In genomic region chr20:38840053-38840893, GRCh38 we compare ENCODE assay signal across 10 cellular contexts. TPM values are rescaled to one million over a fixed set of nuclear protein-coding genes. Genes with fewer than 3 reads are reported as not detected.
A peak's percentile ranks its signal among the peaks of the same experiment; 100 is the strongest.
DNase-seq lines count a peak whose midpoint lies in the region; ATAC-seq and TF ChIP-seq lines count a peak whose summit lies in the region.
"Had no signal": no experiment of that assay in that cellular context is flagged by ENCODE, and none has a peak within 500 bp of the region (broad histone marks: within the 10 kb centered on the region; RNA-seq: fewer than 3 reads in every experiment).

No MANE protein-coding gene starts in this region.

- H3K27me3 ChIP-seq in CD4-positive, alpha-beta memory T cell (ENCODE audit: insufficient read depth, low read length): no peaks in the 10 kb centered on the region
- H3K27me3 ChIP-seq in osteoblast (ENCODE audit: insufficient read depth, low read length) (peaks cover 8% of the 10 kb centered on the region), foreskin keratinocyte (no peaks in the 10 kb centered on the region), SK-N-SH (ENCODE audit: insufficient read depth) (peaks cover 10% of the 10 kb centered on the region; the same call in 1 of the 2 replicates)

- no peak overlapping the region for H3K9ac ChIP-seq in SK-N-SH

- H3K4me3 ChIP-seq in CD4-positive, alpha-beta memory T cell (ENCODE audit: low read length in 2 of 2): peak overlapping the region; percentile 22 to 26
- H3K4me3 ChIP-seq in osteoblast (ENCODE audit: insufficient read depth, low read length) (no peak overlapping the region), SK-N-SH (ENCODE audit: low read depth in 2 of 2, low read length in 1 of 2) (no peak overlapping the region)

- H3K79me2 ChIP-seq in osteoblast (ENCODE audit: insufficient read depth, low read length) (no peaks in the 10 kb centered on the region), SK-N-SH (ENCODE audit: insufficient read depth) (no peaks in the 10 kb centered on the region)

- H3K4me2 ChIP-seq in osteoblast (ENCODE audit: insufficient read depth, low read length) (no peak overlapping the region), SK-N-SH (no peak overlapping the region)

- peak in 3 of 5 donors; percentile 18 to 67 (median 28) for DNase-seq in CD4-positive, alpha-beta memory T cell
- DNase-seq in activated B cell treated with CpG ODN at 0.5 μM for 24 hours (no peak), osteoblast (ENCODE audit: insufficient read length, low spot score, missing footprints) (peak; percentile 81), foreskin keratinocyte (no peak), HFFc6 (no peak), SK-N-SH (no peak)
- DNase-seq: mesenchymal stem cell, NCI-H1930 had no signal

- CTCF ChIA-PET in CD4-positive, alpha-beta memory T cell (lab: Charles Lee; ENCODE audit: partially characterized antibody): interaction anchor here (0.8 to 4.1 kb wide), 14 partner anchors 9 to 209 kb away, joined by 3 to 36 read pairs (median 4); partner anchors contain the start of genes DHX35 and PPP1R16B
- CTCF ChIA-PET in activated B cell treated with CpG ODN at 0.5 μM for 24 hours (lab: Charles Lee): interaction anchor here (1.1 to 2.0 kb wide), 3 partner anchors 23 to 33 kb away, joined by 3 to 6 read pairs (median 3); no protein-coding TSS in a partner anchor
- CTCF ChIA-PET in SK-N-SH (lab: Yijun Ruan, JAX): interaction anchor here (1.2 to 1.6 kb wide), 4 partner anchors 13 to 24 kb away, joined by 3 to 5 read pairs (median 4); no protein-coding TSS in a partner anchor

- peak overlapping the region; percentile 96 to 100 (median 99) for H3K27ac Mint-ChIP-seq in CD4-positive, alpha-beta memory T cell
- H3K27ac Mint-ChIP-seq in activated B cell treated with CpG ODN at 0.5 μM for 24 hours: peak overlapping the region; percentile 97
- no peak overlapping the region for H3K27ac Mint-ChIP-seq in HFFc6

- TF ChIP-seq CTCF in activated B cell treated with CpG ODN at 0.5 μM for 24 hours (IDR thresholded peaks at IDR 0.05) (no peak), osteoblast (IDR thresholded peaks at IDR 0.05; ENCODE audit: extremely low read depth, low read depth, low read length) (no peak), foreskin keratinocyte (conservative IDR thresholded peaks at IDR 0.05) (no peak), HFFc6 (IDR thresholded peaks at IDR 0.05) (no peak), SK-N-SH (IDR thresholded peaks at IDR 0.05) (no peak)

- H3K9me3 Mint-ChIP-seq in CD4-positive, alpha-beta memory T cell: peaks cover 0 to 3% (median 0%) of the 10 kb centered on the region in 8 donors
- no peaks in the 10 kb centered on the region for H3K9me3 Mint-ChIP-seq in activated B cell treated with CpG ODN at 0.5 μM for 24 hours
- H3K9me3 Mint-ChIP-seq in HFFc6: no peaks in the 10 kb centered on the region

- ATAC-seq in activated B cell treated with CpG ODN at 0.5 μM for 24 hours (ENCODE audit: low read depth) (no peak), foreskin keratinocyte (no peak), HG03354 (IDR thresholded peaks at IDR 0.05; ENCODE audit: poor library complexity, severe bottlenecking, unreplicated experiment) (no peak)

- POLR2A ChIA-PET in CD4-positive, alpha-beta memory T cell (lab: Charles Lee; ENCODE audit: partially characterized antibody): interaction anchor here (1.0 to 11.7 kb wide), 11 partner anchors 8 to 122 kb away, joined by 3 to 196 read pairs (median 5); partner anchors contain the start of genes DHX35 and PPP1R16B
- POLR2A ChIA-PET in activated B cell treated with CpG ODN at 0.5 μM for 24 hours (lab: Charles Lee): interaction anchor here (1.0 to 9.4 kb wide), 7 partner anchors 9 to 52 kb away, joined by 3 to 140 read pairs (median 6); partner anchors contain the start of gene PPP1R16B
- POLR2A ChIA-PET in SK-N-SH (lab: Yijun Ruan, JAX): interaction anchor here (1.1 kb wide), 1 partner anchor 35 kb away, joined by 3 read pairs; no protein-coding TSS in a partner anchor

- H3K36me3 Mint-ChIP-seq in CD4-positive, alpha-beta memory T cell: peaks cover 25 to 45% of the 10 kb centered on the region in 2 donors
- H3K36me3 Mint-ChIP-seq in activated B cell treated with CpG ODN at 0.5 μM for 24 hours (ENCODE audit: low read depth) (peaks cover 50% of the 10 kb centered on the region), HFFc6 (ENCODE audit: low read depth) (no peaks in the 10 kb centered on the region)

- 46% methylated on average over 11 of the region's 14 CpGs for WGBS in SK-N-SH (ENCODE audit: low lambda C conversion rate)

- no peaks in the 10 kb centered on the region for H3K9me2 ChIP-seq in SK-N-SH

- no peaks in the 10 kb centered on the region for H4K20me1 ChIP-seq in osteoblast (ENCODE audit: insufficient read depth, low read length)
- no peaks in the 10 kb centered on the region for H4K20me1 ChIP-seq in SK-N-SH (ENCODE audit: insufficient read depth)

- no peaks in the 10 kb centered on the region for H3K27me3 Mint-ChIP-seq in CD4-positive, alpha-beta memory T cell
- H3K27me3 Mint-ChIP-seq in activated B cell treated with CpG ODN at 0.5 μM for 24 hours (no peaks in the 10 kb centered on the region), HFFc6 (ENCODE audit: insufficient read depth) (peaks cover 25% of the 10 kb centered on the region)

- no peak for TF ChIP-seq RAD21 in SK-N-SH (IDR thresholded peaks at IDR 0.05; ENCODE audit: low read length)

- intact Hi-C loops in CD4-positive, alpha-beta memory T cell (cut with micrococcal nuclease): no loop called here
- intact Hi-C loops in activated B cell treated with CpG ODN at 0.5 μM for 24 hours (cut with micrococcal nuclease): no loop called here

- peak overlapping the region; percentile 83 for H3K27ac ChIP-seq in CD4-positive, alpha-beta memory T cell (ENCODE audit: low read depth, low read length)
- H3K27ac ChIP-seq in cingulate gyrus (ENCODE audit: low read depth, low read length): peak overlapping the region; percentile 82
- H3K27ac ChIP-seq in osteoblast (ENCODE audit: low read depth, low read length): no peak overlapping the region
- H3K27ac ChIP-seq in foreskin keratinocyte: no peak overlapping the region
- H3K27ac ChIP-seq in SK-N-SH (ENCODE audit: low read depth in 2 of 2, low read length in 1 of 2): no peak overlapping the region; a peak in 1 of 4 replicates

- H2AFZ ChIP-seq in osteoblast (ENCODE audit: low read length) (no peak overlapping the region), SK-N-SH (ENCODE audit: low read depth) (no peak overlapping the region)

- peak overlapping the region; percentile 13 to 87 (median 77) for H3K4me3 Mint-ChIP-seq in CD4-positive, alpha-beta memory T cell
- H3K4me3 Mint-ChIP-seq in activated B cell treated with CpG ODN at 0.5 μM for 24 hours (no peak overlapping the region), HFFc6 (no peak overlapping the region)

- no peaks in the 10 kb centered on the region for H3F3A ChIP-seq in SK-N-SH (replicated peaks; ENCODE audit: insufficient read depth)

- TF ChIP-seq EP300 in SK-N-SH (IDR thresholded peaks at IDR 0.05; ENCODE audit: borderline replicate concordance in 1 of 2, low read depth in 1 of 2, low read length in 1 of 2): no peak

- peaks cover 55 to 71% (median 61%) of the 10 kb centered on the region in 4 donors for H3K4me1 Mint-ChIP-seq in CD4-positive, alpha-beta memory T cell
- H3K4me1 Mint-ChIP-seq in activated B cell treated with CpG ODN at 0.5 μM for 24 hours (peaks cover 77% of the 10 kb centered on the region), HFFc6 (ENCODE audit: low read depth) (peaks cover 6% of the 10 kb centered on the region; the same call in 1 of the 2 replicates)

- peaks cover 76% of the 10 kb centered on the region for H3K4me1 ChIP-seq in CD4-positive, alpha-beta memory T cell (ENCODE audit: insufficient read depth, low read length)
- no peaks in the 10 kb centered on the region for H3K4me1 ChIP-seq in osteoblast (ENCODE audit: insufficient read depth, low read length)
- no peaks in the 10 kb centered on the region for H3K4me1 ChIP-seq in foreskin keratinocyte
- H3K4me1 ChIP-seq in SK-N-SH (ENCODE audit: control insufficient read depth in 1 of 2, insufficient read depth in 2 of 2, low read depth in 1 of 2, low read length in 1 of 2): peaks cover 0 to 5% of the 10 kb centered on the region in 2 experiments; a peak in 1 of 4 replicates

- H3K36me3 ChIP-seq in CD4-positive, alpha-beta memory T cell (ENCODE audit: insufficient read depth, low read length): peaks cover 10% of the 10 kb centered on the region
- no peaks in the 10 kb centered on the region for H3K36me3 ChIP-seq in osteoblast (ENCODE audit: insufficient read depth, low read length)
- no peaks in the 10 kb centered on the region for H3K36me3 ChIP-seq in SK-N-SH (replicated peaks in 1 of 2; ENCODE audit: control insufficient read depth in 1 of 2, insufficient read depth in 2 of 2, low read length in 1 of 2)

- H3K9me3 ChIP-seq in CD4-positive, alpha-beta memory T cell (ENCODE audit: control insufficient read depth in 1 of 2, low read length in 2 of 2): no peaks in the 10 kb centered on the region
- H3K9me3 ChIP-seq in osteoblast (ENCODE audit: low read depth, low read length) (no peaks in the 10 kb centered on the region), SK-N-SH (no peaks in the 10 kb centered on the region)

TF ChIP-seq in SK-N-SH, 30 proteins besides CTCF, POLR2A, EP300 and RAD21 (continues in another document):
- TF ChIP-seq JUND (IDR thresholded peaks at IDR 0.05): no peak
- TF ChIP-seq POLR2AphosphoS5 (IDR thresholded peaks at IDR 0.05; ENCODE audit: low read depth, low read length): no peak
- no peak for TF ChIP-seq USF1 (IDR thresholded peaks at IDR 0.05; ENCODE audit: borderline replicate concordance, low read depth)
- no peak for TF ChIP-seq FOSL2 (IDR thresholded peaks at IDR 0.05; ENCODE audit: borderline replicate concordance, low read depth)
- no peak for TF ChIP-seq GABPA (IDR thresholded peaks at IDR 0.05; ENCODE audit: low read depth)
- no peak for TF ChIP-seq FOXJ3 (CRISPR knock-in tag; IDR thresholded peaks at IDR 0.05)
- no peak for TF ChIP-seq EZH2phosphoT487 (IDR thresholded peaks at IDR 0.05; ENCODE audit: borderline replicate concordance, low read depth)
- no peak for TF ChIP-seq MEF2A (IDR thresholded peaks at IDR 0.05; ENCODE audit: borderline replicate concordance, low read depth)

RNA-seq across cellular contexts. Expression of gene PPP1R16B, which starts 34.8 kb away (rescaled TPM):
- 10 to 100 TPM; 54.3 to 55.1 TPM for total RNA-seq in CD4-positive, alpha-beta memory T cell
- 10 to 100 TPM; 17.3 to 36.7 TPM for polyA plus RNA-seq in CD4-positive, alpha-beta memory T cell
- 98.3 and 99.3 TPM in 2 replicates for total RNA-seq in activated B cell treated with CpG ODN at 0.5 μM for 24 hours
- not detected in 2 replicates for total RNA-seq in osteoblast
- not detected in 2 replicates for total RNA-seq in foreskin keratinocyte
- not detected in 2 replicates for polyA plus RNA-seq in foreskin keratinocyte
- not detected for total RNA-seq in HFFc6 (2021; fragmentation: NEBNext Ultra II Directional; extraction: Animal tissue kit (Norgen Biotek cat#: 25700))
- 0.28 and 0.91 TPM in 2 replicates for polyA plus RNA-seq in SK-N-SH (2012; rRNA removed)
- 0.49 and 1.1 TPM in 2 replicates for polyA plus RNA-seq in SK-N-SH (2012; cell fraction: cytosol; rRNA removed)
- 0.61 and 0.90 TPM in 2 replicates for polyA plus RNA-seq in SK-N-SH (2012; cell fraction: nucleus; rRNA removed)

Comparison
In these comparisons a context has a peak if more than half of its experiments do, and no peak if none do; other contexts are left out.
1. DNase-seq: peak in CD4-positive, alpha-beta memory T cell (3 of 5) and osteoblast (single experiment); none in activated B cell treated with CpG ODN at 0.5 μM for 24 hours (single experiment), foreskin keratinocyte (0 of 2), HFFc6 (single experiment) and SK-N-SH (single experiment).
2. H3K27ac ChIP-seq: peak in CD4-positive, alpha-beta memory T cell (single experiment) and cingulate gyrus (single experiment); none in osteoblast (single experiment), foreskin keratinocyte (single experiment) and SK-N-SH (0 of 2).
3. H3K4me3 ChIP-seq: peak in CD4-positive, alpha-beta memory T cell (2 of 2); none in osteoblast (single experiment) and SK-N-SH (0 of 2).
4. H3K4me3 Mint-ChIP-seq: peak in CD4-positive, alpha-beta memory T cell (8 of 8); none in activated B cell treated with CpG ODN at 0.5 μM for 24 hours (single experiment) and HFFc6 (single experiment).
5. RNA of gene PPP1R16B, which starts 34.8 kb away (total RNA-seq): 98.3 to 99.3 TPM in activated B cell treated with CpG ODN at 0.5 μM for 24 hours and 54.3 to 55.1 TPM in CD4-positive, alpha-beta memory T cell; not detected in osteoblast, not detected in foreskin keratinocyte and not detected in HFFc6; every median in the first group is over 10 times any median in the second.